Comparison of ENCODE assay signal across 1 cellular context in genomic region chr10:70145166-70145665, GRCh38.
TF ChIP-seq lines count a peak whose summit lies in the region.

No MANE protein-coding gene starts in this region.

TF ChIP-seq in HepG2, 621 proteins besides CTCF, POLR2A, EP300 and RAD21 (continued from another document):
- TF ChIP-seq ZNF775 (CRISPR knock-in tag; IDR thresholded peaks at IDR 0.05; ENCODE audit: borderline replicate concordance) (no peak), ETV5 (CRISPR knock-in tag; IDR thresholded peaks at IDR 0.05; ENCODE audit: borderline replicate concordance) (no peak), ZNF18 (CRISPR knock-in tag; IDR thresholded peaks at IDR 0.05; ENCODE audit: insufficient replicate concordance) (peak; percentile 20), TBX2 (CRISPR knock-in tag; IDR thresholded peaks at IDR 0.05; ENCODE audit: borderline replicate concordance) (no peak), THAP7 (CRISPR knock-in tag; IDR thresholded peaks at IDR 0.05) (no peak), AGO2 (optimal IDR thresholded peaks at IDR 0.05; ENCODE audit: low read depth, low read length) (peak; percentile 28), ZNF678 (CRISPR knock-in tag; IDR thresholded peaks at IDR 0.05) (no peak), TOPORS (CRISPR knock-in tag; IDR thresholded peaks at IDR 0.05) (peak; percentile 14; the same call in 1 of the 2 replicates), ZNF83 (CRISPR knock-in tag; IDR thresholded peaks at IDR 0.05; ENCODE audit: borderline replicate concordance) (no peak), TAF15 (IDR thresholded peaks at IDR 0.05; ENCODE audit: low read depth, low read length, poor library complexity, severe bottlenecking) (no peak), KDM1A (CRISPR knock-in tag; IDR thresholded peaks at IDR 0.05) (no peak), U2AF1 (optimal IDR thresholded peaks at IDR 0.05; ENCODE audit: low read depth, low read length) (peak; percentile 9), SMAD1 (CRISPR knock-in tag; IDR thresholded peaks at IDR 0.05; ENCODE audit: borderline replicate concordance, low read depth) (no peak), TIGD3 (CRISPR knock-in tag; IDR thresholded peaks at IDR 0.05; ENCODE audit: borderline replicate concordance) (no peak), RXRA (CRISPR knock-in tag; IDR thresholded peaks at IDR 0.05) (no peak), SUZ12 (IDR thresholded peaks at IDR 0.05; ENCODE audit: low read depth, low read length) (no peak), ZKSCAN1 (IDR thresholded peaks at IDR 0.05; ENCODE audit: low read length) (no peak)
- TF ChIP-seq, protein P1, sequence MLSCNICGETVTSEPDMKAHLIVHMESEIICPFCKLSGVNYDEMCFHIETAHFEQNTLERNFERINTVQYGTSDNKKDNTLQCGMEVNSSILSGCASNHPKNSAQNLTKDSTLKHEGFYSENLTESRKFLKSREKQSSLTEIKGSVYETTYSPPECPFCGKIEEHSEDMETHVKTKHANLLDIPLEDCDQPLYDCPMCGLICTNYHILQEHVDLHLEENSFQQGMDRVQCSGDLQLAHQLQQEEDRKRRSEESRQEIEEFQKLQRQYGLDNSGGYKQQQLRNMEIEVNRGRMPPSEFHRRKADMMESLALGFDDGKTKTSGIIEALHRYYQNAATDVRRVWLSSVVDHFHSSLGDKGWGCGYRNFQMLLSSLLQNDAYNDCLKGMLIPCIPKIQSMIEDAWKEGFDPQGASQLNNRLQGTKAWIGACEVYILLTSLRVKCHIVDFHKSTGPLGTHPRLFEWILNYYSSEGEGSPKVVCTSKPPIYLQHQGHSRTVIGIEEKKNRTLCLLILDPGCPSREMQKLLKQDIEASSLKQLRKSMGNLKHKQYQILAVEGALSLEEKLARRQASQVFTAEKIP (CRISPR knock-in tag; IDR thresholded peaks at IDR 0.05; ENCODE audit: borderline replicate concordance), result no peak
- TF ChIP-seq, protein P2, sequence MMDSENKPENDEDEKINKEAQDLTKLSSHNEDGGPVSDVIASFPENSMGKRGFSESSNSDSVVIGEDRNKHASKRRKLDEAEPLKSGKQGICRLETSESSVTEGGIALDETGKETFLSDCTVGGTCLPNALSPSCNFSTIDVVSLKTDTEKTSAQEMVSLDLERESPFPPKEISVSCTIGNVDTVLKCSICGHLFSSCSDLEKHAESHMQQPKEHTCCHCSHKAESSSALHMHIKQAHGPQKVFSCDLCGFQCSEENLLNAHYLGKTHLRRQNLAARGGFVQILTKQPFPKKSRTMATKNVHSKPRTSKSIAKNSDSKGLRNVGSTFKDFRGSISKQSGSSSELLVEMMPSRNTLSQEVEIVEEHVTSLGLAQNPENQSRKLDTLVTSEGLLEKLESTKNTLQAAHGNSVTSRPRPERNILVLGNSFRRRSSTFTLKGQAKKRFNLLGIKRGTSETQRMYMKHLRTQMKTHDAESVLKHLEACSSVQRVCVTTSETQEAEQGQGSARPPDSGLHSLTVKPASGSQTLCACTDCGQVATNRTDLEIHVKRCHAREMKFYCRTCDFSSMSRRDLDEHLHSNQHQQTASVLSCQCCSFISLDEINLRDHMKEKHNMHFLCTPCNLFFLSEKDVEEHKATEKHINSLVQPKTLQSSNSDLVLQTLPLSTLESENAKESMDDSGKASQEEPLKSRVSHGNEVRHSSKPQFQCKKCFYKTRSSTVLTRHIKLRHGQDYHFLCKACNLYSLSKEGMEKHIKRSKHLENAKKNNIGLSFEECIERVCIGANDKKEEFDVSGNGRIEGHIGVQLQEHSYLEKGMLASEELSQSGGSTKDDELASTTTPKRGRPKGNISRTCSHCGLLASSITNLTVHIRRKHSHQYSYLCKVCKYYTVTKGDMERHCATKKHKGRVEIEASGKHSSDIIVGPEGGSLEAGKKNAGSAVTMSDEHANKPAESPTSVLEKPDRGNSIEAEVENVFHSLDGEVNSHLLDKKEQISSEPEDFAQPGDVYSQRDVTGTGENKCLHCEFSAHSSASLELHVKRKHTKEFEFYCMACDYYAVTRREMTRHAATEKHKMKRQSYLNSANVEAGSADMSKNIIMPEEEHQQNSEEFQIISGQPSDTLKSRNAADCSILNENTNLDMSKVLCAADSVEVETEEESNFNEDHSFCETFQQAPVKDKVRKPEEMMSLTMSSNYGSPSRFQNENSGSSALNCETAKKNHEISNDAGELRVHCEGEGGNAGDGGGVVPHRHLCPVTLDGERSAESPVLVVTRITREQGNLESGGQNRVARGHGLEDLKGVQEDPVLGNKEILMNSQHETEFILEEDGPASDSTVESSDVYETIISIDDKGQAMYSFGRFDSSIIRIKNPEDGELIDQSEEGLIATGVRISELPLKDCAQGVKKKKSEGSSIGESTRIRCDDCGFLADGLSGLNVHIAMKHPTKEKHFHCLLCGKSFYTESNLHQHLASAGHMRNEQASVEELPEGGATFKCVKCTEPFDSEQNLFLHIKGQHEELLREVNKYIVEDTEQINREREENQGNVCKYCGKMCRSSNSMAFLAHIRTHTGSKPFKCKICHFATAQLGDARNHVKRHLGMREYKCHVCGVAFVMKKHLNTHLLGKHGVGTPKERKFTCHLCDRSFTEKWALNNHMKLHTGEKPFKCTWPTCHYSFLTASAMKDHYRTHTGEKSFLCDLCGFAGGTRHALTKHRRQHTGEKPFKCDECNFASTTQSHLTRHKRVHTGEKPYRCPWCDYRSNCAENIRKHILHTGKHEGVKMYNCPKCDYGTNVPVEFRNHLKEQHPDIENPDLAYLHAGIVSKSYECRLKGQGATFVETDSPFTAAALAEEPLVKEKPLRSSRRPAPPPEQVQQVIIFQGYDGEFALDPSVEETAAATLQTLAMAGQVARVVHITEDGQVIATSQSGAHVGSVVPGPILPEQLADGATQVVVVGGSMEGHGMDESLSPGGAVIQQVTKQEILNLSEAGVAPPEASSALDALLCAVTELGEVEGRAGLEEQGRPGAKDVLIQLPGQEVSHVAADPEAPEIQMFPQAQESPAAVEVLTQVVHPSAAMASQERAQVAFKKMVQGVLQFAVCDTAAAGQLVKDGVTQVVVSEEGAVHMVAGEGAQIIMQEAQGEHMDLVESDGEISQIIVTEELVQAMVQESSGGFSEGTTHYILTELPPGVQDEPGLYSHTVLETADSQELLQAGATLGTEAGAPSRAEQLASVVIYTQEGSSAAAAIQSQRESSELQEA (CRISPR knock-in tag; IDR thresholded peaks at IDR 0.05; ENCODE audit: not compliant biosample characterization), result no peak
